1 cellular context compared by ENCODE assay signal in genomic region chr9:128947423-128948310, GRCh38.
TF ChIP-seq lines count a peak whose summit lies in the region.

Gene DOLK, minus strand, starts transcription at chr9:128947603. Its CDS starts 300 bp downstream, at chr9:128947303.
Gene NUP188, plus strand, starts transcription at chr9:128947699. Its CDS starts 21 bp downstream, at chr9:128947720.

TF ChIP-seq in HepG2, 621 proteins besides CTCF, POLR2A, EP300 and RAD21 (continues in another document):
- no peak for TF ChIP-seq ZFP90 (CRISPR knock-in tag; IDR thresholded peaks at IDR 0.05; ENCODE audit: borderline replicate concordance)
- TF ChIP-seq SOX6 (IDR thresholded peaks at IDR 0.05): no peak
- TF ChIP-seq SOX6 (CRISPR knock-in tag; IDR thresholded peaks at IDR 0.05): no peak; the same call in 1 of the 2 replicates
- 0 out of 2 replicates have a peak, but pooled peaks have one; percentile 71 for TF ChIP-seq SMAD1 (CRISPR knock-in tag; IDR thresholded peaks at IDR 0.05; ENCODE audit: borderline replicate concordance, low read depth)
- no peak for TF ChIP-seq MTA3 (CRISPR knock-in tag; IDR thresholded peaks at IDR 0.05)
- TF ChIP-seq POLR2AphosphoS5 (IDR thresholded peaks at IDR 0.05; ENCODE audit: low read depth, low read length): peak; percentile 88
- TF ChIP-seq GZF1 (CRISPR knock-in tag; IDR thresholded peaks at IDR 0.05): no peak
- no peak for TF ChIP-seq TEAD2 (CRISPR knock-in tag; IDR thresholded peaks at IDR 0.05)
- TF ChIP-seq ZNF343 (CRISPR knock-in tag; IDR thresholded peaks at IDR 0.05): peak; percentile 89
- TF ChIP-seq YEATS4 (CRISPR knock-in tag; IDR thresholded peaks at IDR 0.05; ENCODE audit: borderline replicate concordance): peak; percentile 81; the same call in 1 of the 2 replicates
- TF ChIP-seq ZNF572 (CRISPR knock-in tag; IDR thresholded peaks at IDR 0.05): 0 out of 2 replicates have a peak, but pooled peaks have one; percentile 68
- peak; percentile 49; the same call in 1 of the 2 replicates for TF ChIP-seq ZNF362 (CRISPR knock-in tag; IDR thresholded peaks at IDR 0.05; ENCODE audit: borderline replicate concordance)
- TF ChIP-seq ZNF44 (CRISPR knock-in tag; IDR thresholded peaks at IDR 0.05): no peak
- TF ChIP-seq KIAA2018 (CRISPR knock-in tag; IDR thresholded peaks at IDR 0.05; ENCODE audit: borderline replicate concordance): no peak
- TF ChIP-seq ETV6 (CRISPR knock-in tag; conservative IDR thresholded peaks at IDR 0.05): 0 out of 2 replicates have a peak, but pooled peaks have one; percentile 38
- peak; percentile 84; the same call in 1 of the 2 replicates for TF ChIP-seq ZNF441 (CRISPR knock-in tag; IDR thresholded peaks at IDR 0.05; ENCODE audit: borderline replicate concordance)
- TF ChIP-seq ZNF746 (CRISPR knock-in tag; IDR thresholded peaks at IDR 0.05): 0 out of 2 replicates have a peak, but pooled peaks have one; percentile 26
- TF ChIP-seq NONO (IDR thresholded peaks at IDR 0.05): no peak
- TF ChIP-seq NONO (CRISPR knock-in tag; conservative IDR thresholded peaks at IDR 0.05): peak; percentile 90
- peak; percentile 96 for TF ChIP-seq KDM2A (CRISPR knock-in tag; IDR thresholded peaks at IDR 0.05; ENCODE audit: borderline replicate concordance, low read depth)
- no peak for TF ChIP-seq LCORL (IDR thresholded peaks at IDR 0.05)
- TF ChIP-seq LCORL (CRISPR knock-in tag; IDR thresholded peaks at IDR 0.05): peak; percentile 73
- peak; percentile 65; the same call in 1 of the 2 replicates for TF ChIP-seq ATF7-NPFF (CRISPR knock-in tag; IDR thresholded peaks at IDR 0.05; ENCODE audit: low read depth)
- peak; percentile 44 for TF ChIP-seq NFYC (CRISPR knock-in tag; IDR thresholded peaks at IDR 0.05)
- peak; percentile 60 for TF ChIP-seq KLF6 (CRISPR knock-in tag; IDR thresholded peaks at IDR 0.05)
- TF ChIP-seq ZFP36L2 (CRISPR knock-in tag; IDR thresholded peaks at IDR 0.05): no peak
- TF ChIP-seq YY1 (IDR thresholded peaks at IDR 0.05; ENCODE audit: insufficient read depth, insufficient replicate concordance, low read depth, low read length): peak; percentile 98
- TF ChIP-seq FOXA3 (CRISPR knock-in tag; IDR thresholded peaks at IDR 0.05): peak; percentile 61
- no peak for TF ChIP-seq NR2F2 (IDR thresholded peaks at IDR 0.05; ENCODE audit: borderline replicate concordance, low read depth)
- peak; percentile 81; the same call in 1 of the 2 replicates for TF ChIP-seq ZIK1 (CRISPR knock-in tag; IDR thresholded peaks at IDR 0.05; ENCODE audit: borderline replicate concordance, low read depth)
- TF ChIP-seq KMT2A (CRISPR knock-in tag; IDR thresholded peaks at IDR 0.05): peak; percentile 89
- TF ChIP-seq E2F1 (CRISPR knock-in tag; IDR thresholded peaks at IDR 0.05): peak; percentile 87
- TF ChIP-seq FOXO1 (CRISPR knock-in tag; IDR thresholded peaks at IDR 0.05): peak; percentile 10; the same call in 1 of the 2 replicates
- peak; percentile 78; the same call in 1 of the 2 replicates for TF ChIP-seq ZNF510 (CRISPR knock-in tag; IDR thresholded peaks at IDR 0.05; ENCODE audit: low read depth)
- peak; percentile 88 for TF ChIP-seq ZNF670 (CRISPR knock-in tag; IDR thresholded peaks at IDR 0.05; ENCODE audit: borderline replicate concordance)
- peak; percentile 89 for TF ChIP-seq SPEN (CRISPR knock-in tag; IDR thresholded peaks at IDR 0.05; ENCODE audit: low read depth)
- no peak for TF ChIP-seq ZNF709 (CRISPR knock-in tag; IDR thresholded peaks at IDR 0.05)
- peak; percentile 56; the same call in 1 of the 2 replicates for TF ChIP-seq MIER3 (CRISPR knock-in tag; IDR thresholded peaks at IDR 0.05; ENCODE audit: borderline replicate concordance)
- TF ChIP-seq NFKB2 (CRISPR knock-in tag; IDR thresholded peaks at IDR 0.05; ENCODE audit: borderline replicate concordance): peak; percentile 76; the same call in 1 of the 2 replicates
- peak; percentile 57 for TF ChIP-seq ZNF331 (CRISPR knock-in tag; IDR thresholded peaks at IDR 0.05)
- 0 out of 2 replicates have a peak, but pooled peaks have one; percentile 15 for TF ChIP-seq HNF4A (CRISPR knock-in tag; IDR thresholded peaks at IDR 0.05)
- TF ChIP-seq, protein P1, sequence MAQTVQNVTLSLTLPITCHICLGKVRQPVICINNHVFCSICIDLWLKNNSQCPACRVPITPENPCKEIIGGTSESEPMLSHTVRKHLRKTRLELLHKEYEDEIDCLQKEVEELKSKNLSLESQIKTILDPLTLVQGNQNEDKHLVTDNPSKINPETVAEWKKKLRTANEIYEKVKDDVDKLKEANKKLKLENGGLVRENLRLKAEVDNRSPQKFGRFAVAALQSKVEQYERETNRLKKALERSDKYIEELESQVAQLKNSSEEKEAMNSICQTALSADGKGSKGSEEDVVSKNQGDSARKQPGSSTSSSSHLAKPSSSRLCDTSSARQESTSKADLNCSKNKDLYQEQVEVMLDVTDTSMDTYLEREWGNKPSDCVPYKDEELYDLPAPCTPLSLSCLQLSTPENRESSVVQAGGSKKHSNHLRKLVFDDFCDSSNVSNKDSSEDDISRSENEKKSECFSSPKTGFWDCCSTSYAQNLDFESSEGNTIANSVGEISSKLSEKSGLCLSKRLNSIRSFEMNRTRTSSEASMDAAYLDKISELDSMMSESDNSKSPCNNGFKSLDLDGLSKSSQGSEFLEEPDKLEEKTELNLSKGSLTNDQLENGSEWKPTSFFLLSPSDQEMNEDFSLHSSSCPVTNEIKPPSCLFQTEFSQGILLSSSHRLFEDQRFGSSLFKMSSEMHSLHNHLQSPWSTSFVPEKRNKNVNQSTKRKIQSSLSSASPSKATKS (CRISPR knock-in tag; IDR thresholded peaks at IDR 0.05): 0 out of 2 replicates have a peak, but pooled peaks have one; percentile 72
- peak; percentile 87; the same call in 1 of the 2 replicates for TF ChIP-seq ZNF580 (CRISPR knock-in tag; IDR thresholded peaks at IDR 0.05; ENCODE audit: borderline replicate concordance, low read depth)
- TF ChIP-seq RARA (CRISPR knock-in tag; IDR thresholded peaks at IDR 0.05): peak; percentile 35; the same call in 1 of the 2 replicates
- peak; percentile 63; the same call in 1 of the 2 replicates for TF ChIP-seq ZNF558 (CRISPR knock-in tag; IDR thresholded peaks at IDR 0.05; ENCODE audit: borderline replicate concordance)
- TF ChIP-seq ZFX (CRISPR knock-in tag; IDR thresholded peaks at IDR 0.05; ENCODE audit: low read depth): peak; percentile 83
- 0 out of 2 replicates have a peak, but pooled peaks have one; percentile 31 for TF ChIP-seq ELF3 (CRISPR knock-in tag; IDR thresholded peaks at IDR 0.05)
- TF ChIP-seq ZSCAN25 (CRISPR knock-in tag; IDR thresholded peaks at IDR 0.05): peak; percentile 53; the same call in 1 of the 2 replicates
- TF ChIP-seq SIN3A (IDR thresholded peaks at IDR 0.05; ENCODE audit: borderline replicate concordance, low read depth, low read length): peak; percentile 90
- peak; percentile 76 to 87 for TF ChIP-seq HMGXB4 (CRISPR knock-in tag; IDR thresholded peaks at IDR 0.05; ENCODE audit: borderline replicate concordance in 1 of 2, low read depth in 1 of 2)
- peak; percentile 74; the same call in 1 of the 2 replicates for TF ChIP-seq TBX2 (CRISPR knock-in tag; IDR thresholded peaks at IDR 0.05; ENCODE audit: borderline replicate concordance)
- peak; percentile 89 for TF ChIP-seq CREB1 (IDR thresholded peaks at IDR 0.05)
- no peak for TF ChIP-seq CREB1 (CRISPR knock-in tag; IDR thresholded peaks at IDR 0.05)
- no peak for TF ChIP-seq ZNF775 (CRISPR knock-in tag; IDR thresholded peaks at IDR 0.05; ENCODE audit: borderline replicate concordance)
- peak; percentile 58 for TF ChIP-seq ZNF205 (CRISPR knock-in tag; IDR thresholded peaks at IDR 0.05)
- peak; percentile 39; the same call in 1 of the 2 replicates for TF ChIP-seq KLF9 (CRISPR knock-in tag; IDR thresholded peaks at IDR 0.05; ENCODE audit: low read depth)
